Comparison of ENCODE assay signal across 10 cellular contexts in genomic region chr2:190216829-190217228, GRCh38.
A peak's percentile ranks its signal among the peaks of the same experiment; 100 is the strongest.
DNase-seq lines count a peak whose midpoint lies in the region; ATAC-seq, FAIRE-seq and TF ChIP-seq lines count a peak whose summit lies in the region.
"Had no signal": no experiment of that assay in that cellular context is flagged by ENCODE, and none has a peak within 500 bp of the region (broad histone marks: within the 10 kb centered on the region; RNA-seq: fewer than 3 reads in every experiment).

No MANE protein-coding gene starts in this region.

- no peaks in the 10 kb centered on the region for H3K4me1 ChIP-seq in A673 (ENCODE audit: insufficient read depth, low read length, poor library complexity, severe bottlenecking)
- peaks cover 0 to 43% (median 21%) of the 10 kb centered on the region in 12 donors for H3K4me1 ChIP-seq in heart left ventricle

- TF ChIP-seq CTCF in A673 (conservative IDR thresholded peaks at IDR 0.05; ENCODE audit: low read depth, low read length) = no peak
- TF ChIP-seq CTCF in heart left ventricle (IDR thresholded peaks at IDR 0.05) = no peak
- TF ChIP-seq CTCF in foreskin fibroblast (IDR thresholded peaks at IDR 0.05; ENCODE audit: low read depth, low read length) = no peak

- peak; percentile 27 for DNase-seq in A673 (ENCODE audit: low spot score)
- DNase-seq in H54 (ENCODE audit: insufficient read length, low spot score) = peak; percentile 5
- peak; percentile 34 for DNase-seq in NCI-H524 treated with DMSO at 0.1 percent for 48 hours (lab: John Stamatoyannopoulos, UW)
- DNase-seq in heart left ventricle = peak in 3 of 5 donors; percentile 23 to 55 (median 29)
- no peak for DNase-seq in stimulated activated naive B cell treated with anti-CD40 and anti-IgM and Interleukin-4, amounts not matched to agents 10 μg/mL and 1 μg/mL and 100 μg/mL, for 72 hours
- no peak for DNase-seq in SKM-1 (lab: John Stamatoyannopoulos, UW; ENCODE audit: unreplicated experiment)
- DNase-seq in dedifferentiated amniotic fluid mesenchymal stem cell (ENCODE audit: extremely low spot score) = no peak
- DNase-seq in foreskin fibroblast = no peak
- DNase-seq: CD4-positive, CD25-positive, alpha-beta regulatory T cell; T-helper 1 cell had no signal

- POLR2A ChIA-PET in A673 (lab: Charles Lee; ENCODE audit: low non-redundant PET) = interaction anchor here (0.6 kb wide), 1 partner anchor 26 kb away, joined by 3 read pairs; no protein-coding TSS in a partner anchor

- no peak overlapping the region for H3K4me3 Mint-ChIP-seq in stimulated activated naive B cell treated with anti-CD40 and anti-IgM and Interleukin-4, amounts not matched to agents 10 μg/mL and 1 μg/mL and 100 μg/mL, for 72 hours
- H3K4me3 Mint-ChIP-seq: CD4-positive, CD25-positive, alpha-beta regulatory T cell had no signal

- ATAC-seq in heart left ventricle = peak in 3 of 4 donors; percentile 16 to 34 (median 21)
- no peak for ATAC-seq in stimulated activated naive B cell treated with anti-CD40 and anti-IgM and Interleukin-4, amounts not matched to agents 10 μg/mL and 1 μg/mL and 100 μg/mL, for 72 hours (replicated peaks)

- no TSS peak for BruUV-seq in A673 (replicated peaks; lab: Mats Ljungman, UMichigan)

- CTCF ChIA-PET in A673 (lab: Charles Lee) = no interaction called here

- H3K4me3 ChIP-seq in A673 (ENCODE audit: low read depth, low read length, poor library complexity, severe bottlenecking) (no peak overlapping the region), heart left ventricle (no peak overlapping the region), foreskin fibroblast (ENCODE audit: low read depth in 1 of 2, low read length in 2 of 2) (no peak overlapping the region)

- H3K27ac Mint-ChIP-seq in stimulated activated naive B cell treated with anti-CD40 and anti-IgM and Interleukin-4, amounts not matched to agents 10 μg/mL and 1 μg/mL and 100 μg/mL, for 72 hours = no peak overlapping the region

- no peaks in the 10 kb centered on the region for H3K27me3 ChIP-seq in A673 (replicated peaks; ENCODE audit: insufficient read depth, low read depth, low read length, poor library complexity)
- H3K27me3 ChIP-seq in heart left ventricle = no peaks in the 10 kb centered on the region

- no peaks in the 10 kb centered on the region for H3K36me3 ChIP-seq in A673 (ENCODE audit: insufficient read depth, low read length, poor library complexity, severe bottlenecking)
- peaks cover 0 to 22% (median 7%) of the 10 kb centered on the region in 9 donors for H3K36me3 ChIP-seq in heart left ventricle

- TF ChIP-seq POLR2A in H54 (IDR thresholded peaks at IDR 0.05; ENCODE audit: low read depth, low read length) (no peak), heart left ventricle (IDR thresholded peaks at IDR 0.05) (no peak)

- FAIRE-seq in H54 (lab: Jason Lieb, UNC) = no peak

- no peaks in the 10 kb centered on the region for H3K9me3 ChIP-seq in A673 (ENCODE audit: low read depth, low read length, poor library complexity, severe bottlenecking)
- no peaks in the 10 kb centered on the region for H3K9me3 ChIP-seq in heart left ventricle

- H3K27me3 Mint-ChIP-seq in stimulated activated naive B cell treated with anti-CD40 and anti-IgM and Interleukin-4, amounts not matched to agents 10 μg/mL and 1 μg/mL and 100 μg/mL, for 72 hours = no peaks in the 10 kb centered on the region
- H3K27me3 Mint-ChIP-seq: CD4-positive, CD25-positive, alpha-beta regulatory T cell had no signal

- H3K4me1 Mint-ChIP-seq in stimulated activated naive B cell treated with anti-CD40 and anti-IgM and Interleukin-4, amounts not matched to agents 10 μg/mL and 1 μg/mL and 100 μg/mL, for 72 hours = peaks cover 0 to 7% of the 10 kb centered on the region in 2 donors

- 32 to 78% (median 66%) methylated on average over 2 to 3 of the region's 3 CpGs for WGBS in heart left ventricle, 4 donors

- H3K9me3 Mint-ChIP-seq in stimulated activated naive B cell treated with anti-CD40 and anti-IgM and Interleukin-4, amounts not matched to agents 10 μg/mL and 1 μg/mL and 100 μg/mL, for 72 hours = no peaks in the 10 kb centered on the region
- H3K9me3 Mint-ChIP-seq: CD4-positive, CD25-positive, alpha-beta regulatory T cell had no signal

- peaks cover 20 to 50% of the 10 kb centered on the region in 2 donors for H3K36me3 Mint-ChIP-seq in stimulated activated naive B cell treated with anti-CD40 and anti-IgM and Interleukin-4, amounts not matched to agents 10 μg/mL and 1 μg/mL and 100 μg/mL, for 72 hours

- intact Hi-C loops in A673 (cut with micrococcal nuclease; ENCODE audit: unreplicated experiment) (no loop called here), heart left ventricle (cut with DNase I) (no loop called here)

- H3K27ac ChIP-seq in A673 (ENCODE audit: low read depth, low read length, poor library complexity, severe bottlenecking) = no peak overlapping the region
- peak overlapping the region in 1 of 12 donors; percentile 67 for H3K27ac ChIP-seq in heart left ventricle

Comparison
In these comparisons a context has a peak if more than half of its experiments do, and no peak if none do; other contexts are left out.
1. DNase-seq: peak in A673 (single experiment), H54 (single experiment), NCI-H524 treated with DMSO at 0.1 percent for 48 hours (single experiment) and heart left ventricle (3 of 5); none in stimulated activated naive B cell treated with anti-CD40 and anti-IgM and Interleukin-4, amounts not matched to agents 10 μg/mL and 1 μg/mL and 100 μg/mL, for 72 hours (single experiment), SKM-1 (single experiment), dedifferentiated amniotic fluid mesenchymal stem cell (single experiment) and foreskin fibroblast (0 of 2).
2. ATAC-seq: peak in heart left ventricle (3 of 4); none in stimulated activated naive B cell treated with anti-CD40 and anti-IgM and Interleukin-4, amounts not matched to agents 10 μg/mL and 1 μg/mL and 100 μg/mL, for 72 hours (0 of 2).